Comparison of ENCODE assay signal across 1 cellular context in the genomic region with DNA sequence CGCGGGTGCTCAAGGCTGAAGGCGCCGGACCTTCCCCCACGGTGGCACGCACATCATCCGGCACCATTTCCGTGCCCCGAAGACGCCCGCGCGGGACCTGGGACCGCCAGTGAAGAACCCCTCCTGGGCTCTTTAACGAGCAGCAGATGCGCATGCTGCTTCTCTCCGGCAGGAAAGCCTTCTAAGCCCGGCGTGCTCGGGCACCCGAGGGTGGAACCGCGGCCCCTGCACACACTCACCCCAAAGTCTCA.
TF ChIP-seq lines count a peak whose summit lies in the region.

No MANE protein-coding gene starts in this region.

TF ChIP-seq in HepG2, 621 proteins besides CTCF, POLR2A, EP300 and RAD21 (continued from another document and continues in another):
- TF ChIP-seq, protein P1, sequence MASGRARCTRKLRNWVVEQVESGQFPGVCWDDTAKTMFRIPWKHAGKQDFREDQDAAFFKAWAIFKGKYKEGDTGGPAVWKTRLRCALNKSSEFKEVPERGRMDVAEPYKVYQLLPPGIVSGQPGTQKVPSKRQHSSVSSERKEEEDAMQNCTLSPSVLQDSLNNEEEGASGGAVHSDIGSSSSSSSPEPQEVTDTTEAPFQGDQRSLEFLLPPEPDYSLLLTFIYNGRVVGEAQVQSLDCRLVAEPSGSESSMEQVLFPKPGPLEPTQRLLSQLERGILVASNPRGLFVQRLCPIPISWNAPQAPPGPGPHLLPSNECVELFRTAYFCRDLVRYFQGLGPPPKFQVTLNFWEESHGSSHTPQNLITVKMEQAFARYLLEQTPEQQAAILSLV (CRISPR knock-in tag; IDR thresholded peaks at IDR 0.05; ENCODE audit: borderline replicate concordance): no peak
- TF ChIP-seq, protein P2, sequence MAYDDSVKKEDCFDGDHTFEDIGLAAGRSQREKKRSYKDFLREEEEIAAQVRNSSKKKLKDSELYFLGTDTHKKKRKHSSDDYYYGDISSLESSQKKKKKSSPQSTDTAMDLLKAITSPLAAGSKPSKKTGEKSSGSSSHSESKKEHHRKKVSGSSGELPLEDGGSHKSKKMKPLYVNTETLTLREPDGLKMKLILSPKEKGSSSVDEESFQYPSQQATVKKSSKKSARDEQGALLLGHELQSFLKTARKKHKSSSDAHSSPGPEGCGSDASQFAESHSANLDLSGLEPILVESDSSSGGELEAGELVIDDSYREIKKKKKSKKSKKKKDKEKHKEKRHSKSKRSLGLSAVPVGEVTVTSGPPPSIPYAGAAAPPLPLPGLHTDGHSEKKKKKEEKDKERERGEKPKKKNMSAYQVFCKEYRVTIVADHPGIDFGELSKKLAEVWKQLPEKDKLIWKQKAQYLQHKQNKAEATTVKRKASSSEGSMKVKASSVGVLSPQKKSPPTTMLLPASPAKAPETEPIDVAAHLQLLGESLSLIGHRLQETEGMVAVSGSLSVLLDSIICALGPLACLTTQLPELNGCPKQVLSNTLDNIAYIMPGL (CRISPR knock-in tag; IDR thresholded peaks at IDR 0.05; ENCODE audit: borderline replicate concordance in 1 of 2, low read depth in 1 of 2): no peak; a peak in 1 of 4 replicates
- TF ChIP-seq YEATS2 (CRISPR knock-in tag; IDR thresholded peaks at IDR 0.05; ENCODE audit: borderline replicate concordance): no peak
- TF ChIP-seq, protein P3, sequence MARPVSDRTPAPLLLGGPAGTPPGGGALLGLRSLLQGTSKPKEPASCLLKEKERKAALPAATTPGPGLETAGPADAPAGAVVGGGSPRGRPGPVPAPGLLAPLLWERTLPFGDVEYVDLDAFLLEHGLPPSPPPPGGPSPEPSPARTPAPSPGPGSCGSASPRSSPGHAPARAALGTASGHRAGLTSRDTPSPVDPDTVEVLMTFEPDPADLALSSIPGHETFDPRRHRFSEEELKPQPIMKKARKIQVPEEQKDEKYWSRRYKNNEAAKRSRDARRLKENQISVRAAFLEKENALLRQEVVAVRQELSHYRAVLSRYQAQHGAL (CRISPR knock-in tag; IDR thresholded peaks at IDR 0.05; ENCODE audit: not compliant biosample characterization): peak; percentile 1
- peak; percentile 17; the same call in 1 of the 2 replicates for TF ChIP-seq GFI1 (CRISPR knock-in tag; IDR thresholded peaks at IDR 0.05; ENCODE audit: borderline replicate concordance)
- no peak for TF ChIP-seq NFKB2 (CRISPR knock-in tag; IDR thresholded peaks at IDR 0.05; ENCODE audit: borderline replicate concordance)
- TF ChIP-seq MAZ (IDR thresholded peaks at IDR 0.05; ENCODE audit: borderline replicate concordance, low read depth, low read length): no peak
- no peak for TF ChIP-seq MAZ (CRISPR knock-in tag; IDR thresholded peaks at IDR 0.05; ENCODE audit: low read depth)
- TF ChIP-seq, protein P4, sequence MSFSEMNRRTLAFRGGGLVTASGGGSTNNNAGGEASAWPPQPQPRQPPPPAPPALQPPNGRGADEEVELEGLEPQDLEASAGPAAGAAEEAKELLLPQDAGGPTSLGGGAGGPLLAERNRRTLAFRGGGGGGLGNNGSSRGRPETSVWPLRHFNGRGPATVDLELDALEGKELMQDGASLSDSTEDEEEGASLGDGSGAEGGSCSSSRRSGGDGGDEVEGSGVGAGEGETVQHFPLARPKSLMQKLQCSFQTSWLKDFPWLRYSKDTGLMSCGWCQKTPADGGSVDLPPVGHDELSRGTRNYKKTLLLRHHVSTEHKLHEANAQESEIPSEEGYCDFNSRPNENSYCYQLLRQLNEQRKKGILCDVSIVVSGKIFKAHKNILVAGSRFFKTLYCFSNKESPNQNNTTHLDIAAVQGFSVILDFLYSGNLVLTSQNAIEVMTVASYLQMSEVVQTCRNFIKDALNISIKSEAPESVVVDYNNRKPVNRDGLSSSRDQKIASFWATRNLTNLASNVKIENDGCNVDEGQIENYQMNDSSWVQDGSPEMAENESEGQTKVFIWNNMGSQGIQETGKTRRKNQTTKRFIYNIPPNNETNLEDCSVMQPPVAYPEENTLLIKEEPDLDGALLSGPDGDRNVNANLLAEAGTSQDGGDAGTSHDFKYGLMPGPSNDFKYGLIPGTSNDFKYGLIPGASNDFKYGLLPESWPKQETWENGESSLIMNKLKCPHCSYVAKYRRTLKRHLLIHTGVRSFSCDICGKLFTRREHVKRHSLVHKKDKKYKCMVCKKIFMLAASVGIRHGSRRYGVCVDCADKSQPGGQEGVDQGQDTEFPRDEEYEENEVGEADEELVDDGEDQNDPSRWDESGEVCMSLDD (CRISPR knock-in tag; IDR thresholded peaks at IDR 0.05; ENCODE audit: borderline replicate concordance): no peak
- TF ChIP-seq SOX13 (IDR thresholded peaks at IDR 0.05): no peak
- no peak for TF ChIP-seq SOX13 (CRISPR knock-in tag; conservative IDR thresholded peaks at IDR 0.05 in 1 of 2, IDR thresholded peaks at IDR 0.05 in 1 of 2)
- TF ChIP-seq, protein P5, sequence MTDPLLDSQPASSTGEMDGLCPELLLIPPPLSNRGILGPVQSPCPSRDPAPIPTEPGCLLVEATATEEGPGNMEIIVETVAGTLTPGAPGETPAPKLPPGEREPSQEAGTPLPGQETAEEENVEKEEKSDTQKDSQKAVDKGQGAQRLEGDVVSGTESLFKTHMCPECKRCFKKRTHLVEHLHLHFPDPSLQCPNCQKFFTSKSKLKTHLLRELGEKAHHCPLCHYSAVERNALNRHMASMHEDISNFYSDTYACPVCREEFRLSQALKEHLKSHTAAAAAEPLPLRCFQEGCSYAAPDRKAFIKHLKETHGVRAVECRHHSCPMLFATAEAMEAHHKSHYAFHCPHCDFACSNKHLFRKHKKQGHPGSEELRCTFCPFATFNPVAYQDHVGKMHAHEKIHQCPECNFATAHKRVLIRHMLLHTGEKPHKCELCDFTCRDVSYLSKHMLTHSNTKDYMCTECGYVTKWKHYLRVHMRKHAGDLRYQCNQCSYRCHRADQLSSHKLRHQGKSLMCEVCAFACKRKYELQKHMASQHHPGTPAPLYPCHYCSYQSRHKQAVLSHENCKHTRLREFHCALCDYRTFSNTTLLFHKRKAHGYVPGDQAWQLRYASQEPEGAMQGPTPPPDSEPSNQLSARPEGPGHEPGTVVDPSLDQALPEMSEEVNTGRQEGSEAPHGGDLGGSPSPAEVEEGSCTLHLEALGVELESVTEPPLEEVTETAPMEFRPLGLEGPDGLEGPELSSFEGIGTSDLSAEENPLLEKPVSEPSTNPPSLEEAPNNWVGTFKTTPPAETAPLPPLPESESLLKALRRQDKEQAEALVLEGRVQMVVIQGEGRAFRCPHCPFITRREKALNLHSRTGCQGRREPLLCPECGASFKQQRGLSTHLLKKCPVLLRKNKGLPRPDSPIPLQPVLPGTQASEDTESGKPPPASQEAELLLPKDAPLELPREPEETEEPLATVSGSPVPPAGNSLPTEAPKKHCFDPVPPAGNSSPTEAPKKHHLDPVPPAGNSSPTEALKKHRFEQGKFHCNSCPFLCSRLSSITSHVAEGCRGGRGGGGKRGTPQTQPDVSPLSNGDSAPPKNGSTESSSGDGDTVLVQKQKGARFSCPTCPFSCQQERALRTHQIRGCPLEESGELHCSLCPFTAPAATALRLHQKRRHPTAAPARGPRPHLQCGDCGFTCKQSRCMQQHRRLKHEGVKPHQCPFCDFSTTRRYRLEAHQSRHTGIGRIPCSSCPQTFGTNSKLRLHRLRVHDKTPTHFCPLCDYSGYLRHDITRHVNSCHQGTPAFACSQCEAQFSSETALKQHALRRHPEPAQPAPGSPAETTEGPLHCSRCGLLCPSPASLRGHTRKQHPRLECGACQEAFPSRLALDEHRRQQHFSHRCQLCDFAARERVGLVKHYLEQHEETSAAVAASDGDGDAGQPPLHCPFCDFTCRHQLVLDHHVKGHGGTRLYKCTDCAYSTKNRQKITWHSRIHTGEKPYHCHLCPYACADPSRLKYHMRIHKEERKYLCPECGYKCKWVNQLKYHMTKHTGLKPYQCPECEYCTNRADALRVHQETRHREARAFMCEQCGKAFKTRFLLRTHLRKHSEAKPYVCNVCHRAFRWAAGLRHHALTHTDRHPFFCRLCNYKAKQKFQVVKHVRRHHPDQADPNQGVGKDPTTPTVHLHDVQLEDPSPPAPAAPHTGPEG (CRISPR knock-in tag; IDR thresholded peaks at IDR 0.05): no peak
- TF ChIP-seq ZNF841 (CRISPR knock-in tag; IDR thresholded peaks at IDR 0.05; ENCODE audit: borderline replicate concordance): no peak
- TF ChIP-seq, protein P6, sequence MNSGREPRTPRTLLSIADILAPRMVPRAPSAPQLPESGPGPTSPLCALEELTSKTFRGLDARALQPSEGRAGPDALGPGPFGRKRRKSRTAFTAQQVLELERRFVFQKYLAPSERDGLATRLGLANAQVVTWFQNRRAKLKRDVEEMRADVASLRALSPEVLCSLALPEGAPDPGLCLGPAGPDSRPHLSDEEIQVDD (CRISPR knock-in tag; IDR thresholded peaks at IDR 0.05; ENCODE audit: borderline replicate concordance): no peak
- no peak for TF ChIP-seq ZIK1 (CRISPR knock-in tag; IDR thresholded peaks at IDR 0.05; ENCODE audit: borderline replicate concordance, low read depth)
- 0 out of 2 replicates have a peak, but pooled peaks have one; percentile 6 for TF ChIP-seq ZNF124 (CRISPR knock-in tag; IDR thresholded peaks at IDR 0.05)
- TF ChIP-seq TAF1 (CRISPR knock-in tag; IDR thresholded peaks at IDR 0.05): peak; percentile 59
- TF ChIP-seq ZBTB8A (CRISPR knock-in tag; IDR thresholded peaks at IDR 0.05; ENCODE audit: borderline replicate concordance, low read depth): no peak
- TF ChIP-seq ELF4 (CRISPR knock-in tag; IDR thresholded peaks at IDR 0.05; ENCODE audit: borderline replicate concordance): no peak
- TF ChIP-seq, protein P7, sequence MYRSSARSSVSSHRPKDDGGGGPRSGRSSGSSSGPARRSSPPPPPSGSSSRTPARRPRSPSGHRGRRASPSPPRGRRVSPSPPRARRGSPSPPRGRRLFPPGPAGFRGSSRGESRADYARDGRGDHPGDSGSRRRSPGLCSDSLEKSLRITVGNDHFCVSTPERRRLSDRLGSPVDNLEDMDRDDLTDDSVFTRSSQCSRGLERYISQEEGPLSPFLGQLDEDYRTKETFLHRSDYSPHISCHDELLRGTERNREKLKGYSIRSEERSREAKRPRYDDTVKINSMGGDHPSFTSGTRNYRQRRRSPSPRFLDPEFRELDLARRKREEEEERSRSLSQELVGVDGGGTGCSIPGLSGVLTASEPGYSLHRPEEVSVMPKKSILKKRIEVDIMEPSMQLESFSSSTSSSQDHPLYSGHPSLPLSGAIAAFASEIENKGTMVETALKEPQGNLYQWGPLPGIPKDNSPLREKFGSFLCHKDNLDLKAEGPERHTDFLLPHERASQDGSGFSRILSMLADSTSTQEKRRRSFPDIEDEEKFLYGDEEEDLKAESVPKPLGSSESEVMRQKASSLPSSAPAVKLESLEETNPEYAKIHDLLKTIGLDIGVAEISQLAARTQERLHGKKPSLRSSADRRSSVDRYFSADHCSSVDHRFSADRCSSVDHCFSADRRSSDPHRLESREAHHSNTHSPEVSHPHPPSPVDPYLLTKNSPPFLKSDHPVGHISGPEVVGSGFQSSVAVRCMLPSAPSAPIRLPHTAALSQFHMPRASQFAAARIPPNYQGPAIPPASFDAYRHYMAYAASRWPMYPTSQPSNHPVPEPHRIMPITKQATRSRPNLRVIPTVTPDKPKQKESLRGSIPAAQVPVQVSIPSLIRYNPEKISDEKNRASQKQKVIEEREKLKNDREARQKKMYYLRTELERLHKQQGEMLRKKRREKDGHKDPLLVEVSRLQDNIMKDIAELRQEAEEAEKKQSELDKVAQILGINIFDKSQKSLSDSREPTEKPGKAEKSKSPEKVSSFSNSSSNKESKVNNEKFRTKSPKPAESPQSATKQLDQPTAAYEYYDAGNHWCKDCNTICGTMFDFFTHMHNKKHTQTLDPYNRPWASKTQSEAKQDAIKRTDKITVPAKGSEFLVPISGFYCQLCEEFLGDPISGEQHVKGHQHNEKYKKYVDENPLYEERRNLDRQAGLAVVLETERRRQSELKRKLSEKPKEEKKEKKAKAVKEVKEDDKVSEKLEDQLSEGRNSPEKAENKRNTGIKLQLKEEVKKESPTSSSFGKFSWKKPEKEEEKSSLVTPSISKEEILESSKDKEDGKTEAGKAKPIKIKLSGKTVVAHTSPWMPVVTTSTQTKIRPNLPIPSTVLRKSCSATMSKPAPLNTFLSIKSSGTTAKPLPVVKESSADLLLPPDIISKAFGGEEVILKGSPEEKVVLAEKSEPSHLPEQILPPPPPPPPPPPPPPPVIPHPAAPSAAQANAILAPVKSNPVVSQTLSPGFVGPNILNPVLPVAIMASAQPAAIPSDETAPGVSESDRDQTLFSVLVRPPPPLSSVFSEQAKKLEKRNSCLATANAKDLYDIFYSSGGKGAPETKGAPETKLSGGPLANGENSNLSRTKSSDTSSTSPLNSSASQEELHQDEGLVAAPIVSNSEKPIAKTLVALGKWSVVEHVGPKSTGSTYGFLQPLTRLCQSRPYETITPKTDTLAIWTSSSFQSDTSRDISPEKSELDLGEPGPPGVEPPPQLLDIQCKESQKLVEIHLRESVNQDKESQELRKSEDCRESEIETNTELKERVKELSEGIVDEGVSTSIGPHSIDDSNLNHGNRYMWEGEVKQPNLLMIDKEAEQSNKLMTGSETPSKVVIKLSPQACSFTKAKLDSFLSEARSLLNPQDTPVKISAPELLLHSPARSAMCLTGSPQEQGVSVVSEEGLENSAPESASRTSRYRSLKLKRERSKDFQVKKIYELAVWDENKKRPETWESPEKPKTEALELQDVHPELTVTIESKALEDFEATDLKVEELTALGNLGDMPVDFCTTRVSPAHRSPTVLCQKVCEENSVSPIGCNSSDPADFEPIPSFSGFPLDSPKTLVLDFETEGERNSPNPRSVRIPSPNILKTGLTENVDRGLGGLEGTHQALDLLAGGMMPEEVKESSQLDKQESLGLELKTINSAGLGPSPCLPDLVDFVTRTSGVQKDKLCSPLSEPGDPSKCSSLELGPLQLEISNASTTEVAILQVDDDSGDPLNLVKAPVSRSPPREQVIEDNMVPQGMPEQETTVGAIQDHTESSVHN (CRISPR knock-in tag; IDR thresholded peaks at IDR 0.05): no peak; the same call in 1 of the 2 replicates
- TF ChIP-seq, protein P8, sequence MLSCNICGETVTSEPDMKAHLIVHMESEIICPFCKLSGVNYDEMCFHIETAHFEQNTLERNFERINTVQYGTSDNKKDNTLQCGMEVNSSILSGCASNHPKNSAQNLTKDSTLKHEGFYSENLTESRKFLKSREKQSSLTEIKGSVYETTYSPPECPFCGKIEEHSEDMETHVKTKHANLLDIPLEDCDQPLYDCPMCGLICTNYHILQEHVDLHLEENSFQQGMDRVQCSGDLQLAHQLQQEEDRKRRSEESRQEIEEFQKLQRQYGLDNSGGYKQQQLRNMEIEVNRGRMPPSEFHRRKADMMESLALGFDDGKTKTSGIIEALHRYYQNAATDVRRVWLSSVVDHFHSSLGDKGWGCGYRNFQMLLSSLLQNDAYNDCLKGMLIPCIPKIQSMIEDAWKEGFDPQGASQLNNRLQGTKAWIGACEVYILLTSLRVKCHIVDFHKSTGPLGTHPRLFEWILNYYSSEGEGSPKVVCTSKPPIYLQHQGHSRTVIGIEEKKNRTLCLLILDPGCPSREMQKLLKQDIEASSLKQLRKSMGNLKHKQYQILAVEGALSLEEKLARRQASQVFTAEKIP (CRISPR knock-in tag; IDR thresholded peaks at IDR 0.05; ENCODE audit: borderline replicate concordance): no peak
- TF ChIP-seq, protein P9, sequence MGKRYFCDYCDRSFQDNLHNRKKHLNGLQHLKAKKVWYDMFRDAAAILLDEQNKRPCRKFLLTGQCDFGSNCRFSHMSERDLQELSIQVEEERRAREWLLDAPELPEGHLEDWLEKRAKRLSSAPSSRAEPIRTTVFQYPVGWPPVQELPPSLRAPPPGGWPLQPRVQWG (CRISPR knock-in tag; IDR thresholded peaks at IDR 0.05; ENCODE audit: borderline replicate concordance, low read depth): no peak
- TF ChIP-seq SIN3B (IDR thresholded peaks at IDR 0.05; ENCODE audit: low read length): no peak
- TF ChIP-seq ZSCAN21 (CRISPR knock-in tag; IDR thresholded peaks at IDR 0.05; ENCODE audit: borderline replicate concordance): 0 out of 2 replicates have a peak, but pooled peaks have one; percentile 72
- TF ChIP-seq NR2F6 (IDR thresholded peaks at IDR 0.05): no peak
- no peak for TF ChIP-seq NR2F6 (CRISPR knock-in tag; IDR thresholded peaks at IDR 0.05)
- TF ChIP-seq MAFF (IDR thresholded peaks at IDR 0.05; ENCODE audit: low read depth, low read length): no peak
